Comparison of ENCODE assay signal across 10 cellular contexts in the genomic region with DNA sequence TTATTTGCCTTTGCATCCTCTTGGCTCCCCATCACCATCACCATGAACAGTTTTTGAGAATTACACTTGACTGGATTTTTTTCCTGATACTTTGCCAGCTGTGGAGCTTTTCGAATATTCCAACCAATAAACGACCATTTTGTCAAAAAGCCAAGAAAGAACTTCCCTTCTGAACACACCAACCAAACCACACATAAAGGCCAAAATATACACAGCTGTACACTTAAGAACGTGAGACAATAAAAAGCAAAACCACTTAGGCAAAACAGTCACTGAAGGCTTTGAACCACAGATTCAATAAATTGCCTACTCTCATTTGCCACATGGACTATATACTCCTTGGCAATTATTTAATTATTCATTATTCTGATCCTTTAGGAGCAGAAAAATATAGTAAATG. TPM values are rescaled to one million over a fixed set of nuclear protein-coding genes. Genes with fewer than 3 reads are reported as not detected.
A peak's percentile ranks its signal among the peaks of the same experiment; 100 is the strongest.
DNase-seq lines count a peak whose midpoint lies in the region; TF ChIP-seq lines count a peak whose summit lies in the region.
"Had no signal": no experiment of that assay in that cellular context is flagged by ENCODE, and none has a peak within 500 bp of the region (broad histone marks: within the 10 kb centered on the region; RNA-seq: fewer than 3 reads in every experiment).

No MANE protein-coding gene starts in this region.

- peaks cover 14% of the 10 kb centered on the region for H3K79me2 ChIP-seq in hepatocyte

- no peaks in the 10 kb centered on the region for H3K9me3 Mint-ChIP-seq in Calu3 (ENCODE audit: low read depth, unreplicated experiment)

- in situ Hi-C loops in KBM-7 (cut with MboI; ENCODE audit: low pct_unique_long_range_greater_than_20kb, low sequenced_read_pairs), result no loop called here

- H3K4me3 ChIP-seq in hepatocyte, result no peak overlapping the region

- TF ChIP-seq CTCF in Calu3 (IDR thresholded peaks at IDR 0.05; ENCODE audit: unreplicated experiment) (no peak), hepatocyte (IDR thresholded peaks at IDR 0.05; ENCODE audit: poor library complexity) (no peak)

- intact Hi-C loops in Calu3 (cut with micrococcal nuclease; ENCODE audit: unreplicated experiment), result no loop called here

- H3K4me3 Mint-ChIP-seq in Calu3 (ENCODE audit: low read depth, unreplicated experiment), result peak overlapping the region; percentile 79

- no peaks in the 10 kb centered on the region for H3K9me2 ChIP-seq in hepatocyte (replicated peaks; ENCODE audit: insufficient read depth)

- H3K4me1 ChIP-seq in hepatocyte (ENCODE audit: insufficient read depth), result peaks cover 21% of the 10 kb centered on the region

- H3K4me1 Mint-ChIP-seq in Calu3 (ENCODE audit: low read depth, unreplicated experiment), result peaks cover 18% of the 10 kb centered on the region

- no TSS peak for BruUV-seq in Calu3 (replicated peaks; lab: Mats Ljungman, UMichigan)

- 68% methylated on average over 3 of the region's 3 CpGs for WGBS in hepatocyte (ENCODE audit: low lambda C conversion rate, missing lambda C conversion rate)

- no peaks in the 10 kb centered on the region for H3K27me3 Mint-ChIP-seq in Calu3 (ENCODE audit: unreplicated experiment)

- CTCF ChIA-PET in Calu3 (lab: Charles Lee), result no interaction called here

- H3K27me3 ChIP-seq in hepatocyte, result no peaks in the 10 kb centered on the region
- H3K27me3 ChIP-seq: stomach had no signal

- peak overlapping the region; percentile 79 for H3K4me2 ChIP-seq in hepatocyte

- no peaks in the 10 kb centered on the region for H3K9me3 ChIP-seq in hepatocyte (ENCODE audit: low read depth)
- H3K9me3 ChIP-seq: stomach had no signal

- DNase-seq in Calu3, result no peak
- DNase-seq in KBM-7, result peak; percentile 78
- DNase-seq in RPMI8226, result peak; percentile 35
- DNase-seq in hepatocyte (ENCODE audit: low spot score), result peak; percentile 22
- no peak for DNase-seq in UCSD-AML1 (lab: John Stamatoyannopoulos, UW; ENCODE audit: unreplicated experiment)
- DNase-seq in SW480 (ENCODE audit: low spot score), result no peak
- DNase-seq in COLO668 (lab: John Stamatoyannopoulos, UW; ENCODE audit: unreplicated experiment), result no peak
- DNase-seq in T-helper 9 cell, result no peak
- DNase-seq: activated CD4-positive, CD25-positive, alpha-beta regulatory T cell; stomach had no signal

- H2AFZ ChIP-seq in hepatocyte, result no peak overlapping the region

- no peaks in the 10 kb centered on the region for H4K20me1 ChIP-seq in hepatocyte (ENCODE audit: insufficient read depth, poor library complexity, severe bottlenecking)

- H3K27ac Mint-ChIP-seq in Calu3 (ENCODE audit: unreplicated experiment), result no peak overlapping the region

- H3K36me3 ChIP-seq in hepatocyte (replicated peaks; ENCODE audit: insufficient read depth, low read depth), result no peaks in the 10 kb centered on the region
- H3K36me3 ChIP-seq: stomach had no signal

- H3K27ac ChIP-seq in hepatocyte, result peak overlapping the region; percentile 97

- H3K36me3 Mint-ChIP-seq in Calu3 (ENCODE audit: insufficient read depth, unreplicated experiment), result peaks cover 29% of the 10 kb centered on the region

RNA-seq across cellular contexts. Expression of a gene that starts 1.1 kb away (rescaled TPM):
- total RNA-seq in Calu3 (2022) (9.6 and 10.6 TPM in 2 replicates), hepatocyte (7.8 and 8.8 TPM in 2 replicates)
- 5.7 and 6.5 TPM in 2 replicates for polyA plus RNA-seq in hepatocyte

RNA-seq across cellular contexts. Expression of a gene that starts 25.9 kb away (rescaled TPM):
- 121 and 138 TPM in 2 replicates for total RNA-seq in Calu3 (2022)
- total RNA-seq in hepatocyte, result 171 and 190 TPM in 2 replicates
- polyA plus RNA-seq in hepatocyte, result 299 and 319 TPM in 2 replicates

RNA-seq across cellular contexts. Expression of a gene that starts 26.5 kb away (rescaled TPM):
- 20.2 and 32.7 TPM in 2 replicates for total RNA-seq in Calu3 (2022)
- total RNA-seq in hepatocyte, result 75.1 and 80.8 TPM in 2 replicates
- polyA plus RNA-seq in hepatocyte, result 36.2 and 43.2 TPM in 2 replicates

RNA-seq across cellular contexts. Expression of a gene that starts 33.2 kb away (rescaled TPM):
- not detected in 2 replicates for total RNA-seq in Calu3 (2022)
- total RNA-seq in hepatocyte, result not detected in 2 replicates
- not detected in 2 replicates for polyA plus RNA-seq in hepatocyte
- total RNA-seq: stomach had no signal
- polyA plus RNA-seq: stomach had no signal

RNA-seq across cellular contexts. Expression of a gene that starts 48.5 kb away (rescaled TPM):
- 5.0 and 5.7 TPM in 2 replicates for total RNA-seq in Calu3 (2022)
- total RNA-seq in hepatocyte, result 6.7 and 6.9 TPM in 2 replicates
- polyA plus RNA-seq in hepatocyte, result 18.0 and 19.8 TPM in 2 replicates

Comparison
In these comparisons a context has a peak if more than half of its experiments do, and no peak if none do; other contexts are left out.
1. DNase-seq: peak in KBM-7 (single experiment), RPMI8226 (single experiment) and hepatocyte (single experiment); none in Calu3 (single experiment), UCSD-AML1 (single experiment), SW480 (single experiment), COLO668 (single experiment) and T-helper 9 cell (single experiment).